9 cellular contexts compared by ENCODE assay signal in genomic region chr7:64888901-64889685, GRCh38. TPM values are rescaled to one million over a fixed set of nuclear protein-coding genes. Genes with fewer than 3 reads are reported as not detected.
DNase-seq lines count a peak whose midpoint lies in the region; ATAC-seq and TF ChIP-seq lines count a peak whose summit lies in the region.
"Had no signal": no experiment of that assay in that cellular context is flagged by ENCODE, and none has a peak within 500 bp of the region (broad histone marks: within the 10 kb centered on the region; RNA-seq: fewer than 3 reads in every experiment).

No MANE protein-coding gene starts in this region.

- no peak overlapping the region for H3K27ac ChIP-seq in neural cell (ENCODE audit: low read length)
- H3K27ac ChIP-seq: epithelial cell of prostate had no signal

- no peak for TF ChIP-seq EP300 in neural cell (conservative IDR thresholded peaks at IDR 0.05; ENCODE audit: poor library complexity, severe bottlenecking)

- no peak overlapping the region for H3K27ac Mint-ChIP-seq in T-helper 1 cell treated with Interleukin-12 subunit alpha and Interleukin-12 subunit beta and Interleukin-4 antibody, amounts not matched to agents 30 μg/mL and 1 μg/mL, for 36 hours

- no peaks in the 10 kb centered on the region for H3K79me2 ChIP-seq in neural cell (replicated peaks; ENCODE audit: insufficient read depth, low read length)

- no peaks in the 10 kb centered on the region for H3K36me3 ChIP-seq in neural cell (ENCODE audit: insufficient read depth, low read length)

- DNase-seq in ELF-1 (ENCODE audit: low read depth, low spot score) = peak; percentile 39
- DNase-seq in fibroblast of villous mesenchyme (ENCODE audit: low read depth) = peak; percentile 6
- no peak for DNase-seq in effector CD8-positive, alpha-beta T cell (lab: John Stamatoyannopoulos, UW)

- H3K9ac ChIP-seq in neural cell (ENCODE audit: low read length) = no peak overlapping the region

- no peak overlapping the region for H2AFZ ChIP-seq in neural cell (ENCODE audit: low read depth, low read length)

- H3K27me3 Mint-ChIP-seq in T-helper 1 cell treated with Interleukin-12 subunit alpha and Interleukin-12 subunit beta and Interleukin-4 antibody, amounts not matched to agents 30 μg/mL and 1 μg/mL, for 36 hours (ENCODE audit: low read depth) = peaks cover 31% of the 10 kb centered on the region

- H3K9me3 ChIP-seq in neural cell (ENCODE audit: low read length) = no peaks in the 10 kb centered on the region

- no peak for TF ChIP-seq CTCF in fibroblast of villous mesenchyme (IDR thresholded peaks at IDR 0.05; ENCODE audit: insufficient read depth, low read depth, low read length)
- no peak for TF ChIP-seq CTCF in neural cell (IDR thresholded peaks at IDR 0.05; ENCODE audit: poor library complexity, severe bottlenecking)

- no peaks in the 10 kb centered on the region for H4K20me1 ChIP-seq in neural cell (ENCODE audit: insufficient read depth)

- peaks cover 33% of the 10 kb centered on the region for H3K27me3 ChIP-seq in neural cell (ENCODE audit: insufficient read depth, low read depth, low read length)

- no peak for ATAC-seq in GM18868 (IDR thresholded peaks at IDR 0.05; ENCODE audit: unreplicated experiment)
- no peak for ATAC-seq in HG03565 (IDR thresholded peaks at IDR 0.05; ENCODE audit: unreplicated experiment)
- ATAC-seq in HG03045 (IDR thresholded peaks at IDR 0.05; ENCODE audit: unreplicated experiment) = no peak

- H3K36me3 Mint-ChIP-seq in T-helper 1 cell treated with Interleukin-12 subunit alpha and Interleukin-12 subunit beta and Interleukin-4 antibody, amounts not matched to agents 30 μg/mL and 1 μg/mL, for 36 hours (ENCODE audit: low read depth) = no peaks in the 10 kb centered on the region

- no peak for TF ChIP-seq RAD21 in neural cell (conservative IDR thresholded peaks at IDR 0.05)

- peaks cover 10% of the 10 kb centered on the region for H3K4me1 Mint-ChIP-seq in T-helper 1 cell treated with Interleukin-12 subunit alpha and Interleukin-12 subunit beta and Interleukin-4 antibody, amounts not matched to agents 30 μg/mL and 1 μg/mL, for 36 hours (ENCODE audit: low read depth)

- H3K9me3 Mint-ChIP-seq in T-helper 1 cell treated with Interleukin-12 subunit alpha and Interleukin-12 subunit beta and Interleukin-4 antibody, amounts not matched to agents 30 μg/mL and 1 μg/mL, for 36 hours = peaks cover 10% of the 10 kb centered on the region

- H3K4me3 ChIP-seq in fibroblast of villous mesenchyme (ENCODE audit: low read depth, low read length) (peak overlapping the region; percentile 46), neural cell (ENCODE audit: low read length) (peak overlapping the region; percentile 58)

- no peaks in the 10 kb centered on the region for H3F3A ChIP-seq in neural cell (ENCODE audit: insufficient read depth, low read length, poor library complexity, severe bottlenecking)

- H3K9me2 ChIP-seq in neural cell (ENCODE audit: insufficient read depth, low read length) = no peaks in the 10 kb centered on the region

- peak overlapping the region; percentile 80 for H3K4me3 Mint-ChIP-seq in T-helper 1 cell treated with Interleukin-12 subunit alpha and Interleukin-12 subunit beta and Interleukin-4 antibody, amounts not matched to agents 30 μg/mL and 1 μg/mL, for 36 hours

- H3K4me2 ChIP-seq in neural cell (ENCODE audit: low read length) = no peak overlapping the region

TF ChIP-seq in neural cell, 6 proteins besides CTCF, POLR2A, EP300 and RAD21:
- TF ChIP-seq MXI1 (conservative IDR thresholded peaks at IDR 0.05; ENCODE audit: poor library complexity, severe bottlenecking) = no peak
- TF ChIP-seq REST (IDR thresholded peaks at IDR 0.05; ENCODE audit: borderline replicate concordance) = no peak
- no peak for TF ChIP-seq EZH2 (IDR thresholded peaks at IDR 0.05; ENCODE audit: borderline replicate concordance, insufficient read depth, low read length, poor library complexity, severe bottlenecking)
- TF ChIP-seq POLR2AphosphoS5 (IDR thresholded peaks at IDR 0.05) = no peak
- TF ChIP-seq SMC3 (conservative IDR thresholded peaks at IDR 0.05; ENCODE audit: poor library complexity) = no peak
- TF ChIP-seq TAF1 (IDR thresholded peaks at IDR 0.05; ENCODE audit: low read depth) = no peak

RNA-seq across cellular contexts. Expression of gene ZNF273, which starts 14.0 kb away (rescaled TPM):
- 1.3 and 3.9 TPM in 2 replicates for total RNA-seq in fibroblast of villous mesenchyme
- 19.4 and 21.7 TPM in 2 replicates for polyA plus RNA-seq in neural cell
- polyA minus RNA-seq in neural cell = 23.1 and 30.7 TPM in 2 replicates
